In the genomic region with DNA sequence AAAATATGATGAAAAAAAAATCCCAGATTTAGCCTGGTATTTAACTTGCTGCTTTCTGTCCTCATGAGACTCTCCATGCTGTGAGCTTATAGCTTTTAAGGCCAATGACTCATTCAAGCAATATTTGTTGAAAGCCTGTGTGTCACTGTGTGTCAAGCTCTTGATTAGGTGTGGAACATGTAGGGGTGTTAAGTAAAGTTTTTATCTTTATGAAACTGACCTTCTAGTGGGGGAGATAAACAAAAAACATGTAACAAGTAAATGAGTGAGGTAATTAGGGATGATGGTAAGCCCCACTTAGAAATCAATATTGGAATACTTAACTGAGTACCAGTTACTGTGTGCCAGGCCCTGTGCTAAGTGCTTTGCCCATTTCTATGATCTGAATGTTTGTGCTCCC, we compare ENCODE assay signal across 10 cellular contexts. TPM values are rescaled to one million over a fixed set of nuclear protein-coding genes. Genes with fewer than 3 reads are reported as not detected.
DNase-seq lines count a peak whose midpoint lies in the region; ATAC-seq and TF ChIP-seq lines count a peak whose summit lies in the region.
"Had no signal": no experiment of that assay in that cellular context is flagged by ENCODE, and none has a peak within 500 bp of the region (broad histone marks: within the 10 kb centered on the region; RNA-seq: fewer than 3 reads in every experiment).

No MANE protein-coding gene starts in this region.

- intact Hi-C loops in psoas muscle (cut with DNase I) = no loop called here

- H3K4me3 ChIP-seq in epithelial cell of proximal tubule (ENCODE audit: low read depth, low read length) = no peak overlapping the region
- no peak overlapping the region for H3K4me3 ChIP-seq in psoas muscle
- H3K4me3 ChIP-seq in Peyer's patch = no peak overlapping the region

- DNase-seq in ELR (ENCODE audit: low read depth) (peak; percentile 89), NCI-H69 (lab: John Stamatoyannopoulos, UW) (peak; percentile 85), epithelial cell of proximal tubule (ENCODE audit: low read depth) (peak; percentile 51), psoas muscle (no peak), T-helper 2 cell (no peak), Peyer's patch (no peak), GM13976 (ENCODE audit: low spot score) (no peak)
- DNase-seq in stimulated activated effector memory CD8-positive, alpha-beta T cell treated with anti-CD3 and anti-CD28 coated beads, Interleukin-12 subunit alpha, Interleukin-12 subunit beta, amount 100 ng/mL, for 72 hours (ENCODE audit: low spot score in 2 of 2) = no peak
- DNase-seq: caudate nucleus, NCI-H1092 had no signal

- H3K36me3 ChIP-seq in psoas muscle (ENCODE audit: insufficient read depth in 1 of 2, low read depth in 1 of 2) = no peaks in the 10 kb centered on the region
- H3K36me3 ChIP-seq in Peyer's patch = no peaks in the 10 kb centered on the region

- H3K4me1 ChIP-seq in psoas muscle (peaks cover 35% of the 10 kb centered on the region), Peyer's patch (no peaks in the 10 kb centered on the region)

- H3K9me3 Mint-ChIP-seq in stimulated activated effector memory CD8-positive, alpha-beta T cell treated with anti-CD3 and anti-CD28 coated beads, Interleukin-12 subunit alpha, Interleukin-12 subunit beta, amount 100 ng/mL, for 72 hours = no peaks in the 10 kb centered on the region

- no peak for TF ChIP-seq CTCF in epithelial cell of proximal tubule (conservative IDR thresholded peaks at IDR 0.05; ENCODE audit: low read depth, low read length)
- TF ChIP-seq CTCF in psoas muscle (IDR thresholded peaks at IDR 0.05) = no peak
- TF ChIP-seq CTCF in Peyer's patch (IDR thresholded peaks at IDR 0.05) = no peak
- TF ChIP-seq CTCF in GM13976 (IDR thresholded peaks at IDR 0.05; ENCODE audit: borderline replicate concordance, control extremely low read depth, extremely low read depth, insufficient read depth, missing control alignments) = no peak

- no peaks in the 10 kb centered on the region for H3K27me3 ChIP-seq in psoas muscle (ENCODE audit: insufficient read depth in 3 of 3, low read length in 2 of 3)
- no peaks in the 10 kb centered on the region for H3K27me3 ChIP-seq in Peyer's patch

- TF ChIP-seq POLR2A in Peyer's patch (IDR thresholded peaks at IDR 0.05) = no peak

- H3K4me1 Mint-ChIP-seq in stimulated activated effector memory CD8-positive, alpha-beta T cell treated with anti-CD3 and anti-CD28 coated beads, Interleukin-12 subunit alpha, Interleukin-12 subunit beta, amount 100 ng/mL, for 72 hours = no peaks in the 10 kb centered on the region

- H3K27ac Mint-ChIP-seq in stimulated activated effector memory CD8-positive, alpha-beta T cell treated with anti-CD3 and anti-CD28 coated beads, Interleukin-12 subunit alpha, Interleukin-12 subunit beta, amount 100 ng/mL, for 72 hours = no peak overlapping the region

- no peaks in the 10 kb centered on the region for H3K9me3 ChIP-seq in psoas muscle
- no peaks in the 10 kb centered on the region for H3K9me3 ChIP-seq in Peyer's patch

- H3K27ac ChIP-seq in psoas muscle = peak overlapping the region; percentile 76
- no peak overlapping the region for H3K27ac ChIP-seq in Peyer's patch

- H3K36me3 Mint-ChIP-seq in stimulated activated effector memory CD8-positive, alpha-beta T cell treated with anti-CD3 and anti-CD28 coated beads, Interleukin-12 subunit alpha, Interleukin-12 subunit beta, amount 100 ng/mL, for 72 hours = no peaks in the 10 kb centered on the region

- ATAC-seq in psoas muscle = peak in 3 of 4 donors; percentile 50 to 80 (median 65)
- no peak for ATAC-seq in stimulated activated effector memory CD8-positive, alpha-beta T cell treated with anti-CD3 and anti-CD28 coated beads, Interleukin-12 subunit alpha, Interleukin-12 subunit beta, amount 100 ng/mL, for 72 hours

- in situ Hi-C loops in GM13976 (cut with MboI; ENCODE audit: low sequenced_read_pairs, unreplicated experiment) = no loop called here

- H3K4me3 Mint-ChIP-seq in stimulated activated effector memory CD8-positive, alpha-beta T cell treated with anti-CD3 and anti-CD28 coated beads, Interleukin-12 subunit alpha, Interleukin-12 subunit beta, amount 100 ng/mL, for 72 hours = no peak overlapping the region

RNA-seq across cellular contexts. Expression of a gene that starts 44.8 kb away (rescaled TPM):
- not detected in 2 replicates for total RNA-seq in epithelial cell of proximal tubule
- not detected for total RNA-seq in psoas muscle
- under 1 TPM in 1 of 3 donors, not detected in 2; 0.04 TPM for polyA plus RNA-seq in psoas muscle
- not detected for total RNA-seq in Peyer's patch

Comparison
In these comparisons a context has a peak if more than half of its experiments do, and no peak if none do; other contexts are left out.
1. DNase-seq: peak in ELR (single experiment), NCI-H69 (single experiment) and epithelial cell of proximal tubule (single experiment); none in psoas muscle (0 of 2), stimulated activated effector memory CD8-positive, alpha-beta T cell treated with anti-CD3 and anti-CD28 coated beads, Interleukin-12 subunit alpha, Interleukin-12 subunit beta, amount 100 ng/mL, for 72 hours (0 of 2), T-helper 2 cell (0 of 5), Peyer's patch (0 of 3) and GM13976 (single experiment).